8 cellular contexts compared by ENCODE assay signal in genomic region chr1:120069067-120069919, GRCh38. TPM values are rescaled to one million over a fixed set of nuclear protein-coding genes. Genes with fewer than 3 reads are reported as not detected.
DNase-seq lines count a peak whose midpoint lies in the region; ATAC-seq and FAIRE-seq lines count a peak whose summit lies in the region.
"Not testable (repeated sequence)": the region's sequence is repeated elsewhere in the genome, so short reads cannot be mapped to it uniquely, and the experiment has no call there.

TSS of gene NOTCH2 (minus strand) at chr1:120069662. CDS start at chr1:120069406, 256 bp downstream.

- not testable (repeated sequence) for H3K9me3 ChIP-seq in esophagus (ENCODE audit: control insufficient read depth in 2 of 2, insufficient read depth in 1 of 2, low read depth in 1 of 2, low read length in 1 of 2)

- H3K36me3 ChIP-seq in esophagus (ENCODE audit: control insufficient read depth in 2 of 2, insufficient read depth in 2 of 2, low read length in 1 of 2), result not testable (repeated sequence)

- H3K27me3 ChIP-seq in esophagus (ENCODE audit: control insufficient read depth in 1 of 2, insufficient read depth in 2 of 2, low read length in 2 of 2), result not testable (repeated sequence)

- not testable (repeated sequence) for H3K27ac Mint-ChIP-seq in memory B cell

- peak within 1 kb of the TSS; percentile 58 to 62 for H3K4me3 ChIP-seq in esophagus (ENCODE audit: low read depth in 1 of 2, low read length in 2 of 2)

- H3K4me1 ChIP-seq in esophagus (ENCODE audit: control insufficient read depth in 2 of 2, insufficient read depth in 2 of 2, low read length in 1 of 2), result not testable (repeated sequence)

- peak; percentile 70 for ATAC-seq in memory B cell (ENCODE audit: low read depth)

- not testable (repeated sequence) for DNase-seq in A172 (ENCODE audit: low spot score); GM19239 (ENCODE audit: insufficient read length, low spot score)
- DNase-seq in NCI-H1105 (lab: John Stamatoyannopoulos, UW), result peak; percentile 11
- peak; percentile 71 for DNase-seq in T1000 (lab: John Stamatoyannopoulos, UW)
- peak; percentile 60 for DNase-seq in activated gamma-delta T cell treated with Interleukin-2 at 50 U/mL for 16 hours
- peak; percentile 70 to 72 for DNase-seq in memory B cell (ENCODE audit: low spot score in 2 of 2)
- peak; percentile 38 to 45 for DNase-seq in stimulated activated CD4-positive, alpha-beta T cell treated with anti-CD3 and anti-CD28 coated beads, Interleukin-15, amount 100 ng/mL, for 1 hour (ENCODE audit: low read depth in 1 of 2, low spot score in 1 of 2)

- H3K9me3 Mint-ChIP-seq in memory B cell, result not testable (repeated sequence)

- FAIRE-seq in GM19239 (lab: Jason Lieb, UNC), result peak; percentile 47

- H3K27ac ChIP-seq in esophagus (ENCODE audit: low read depth in 2 of 2, low read length in 1 of 2), result peak within 1 kb of the TSS; percentile 63 to 76

- not testable (repeated sequence) for H3K4me1 Mint-ChIP-seq in memory B cell

- H3K4me3 Mint-ChIP-seq in memory B cell, result peak within 1 kb of the TSS; percentile 77

- not testable (repeated sequence) for H3K36me3 Mint-ChIP-seq in memory B cell

- WGBS in esophagus, 2 donors, result 1% methylated on average over 21 to 69 of the region's 95 CpGs

- not testable (repeated sequence) for H3K27me3 Mint-ChIP-seq in memory B cell

RNA-seq across cellular contexts. Expression of gene NOTCH2, which starts in this region (rescaled TPM):
- total RNA-seq in A172 (2014; rRNA removed; shearing (Covaris generic)), result 58.5 and 62.2 TPM in 2 replicates
- 10 to 100 TPM; 12.5 TPM for polyA plus RNA-seq in esophagus
